In the genomic region with DNA sequence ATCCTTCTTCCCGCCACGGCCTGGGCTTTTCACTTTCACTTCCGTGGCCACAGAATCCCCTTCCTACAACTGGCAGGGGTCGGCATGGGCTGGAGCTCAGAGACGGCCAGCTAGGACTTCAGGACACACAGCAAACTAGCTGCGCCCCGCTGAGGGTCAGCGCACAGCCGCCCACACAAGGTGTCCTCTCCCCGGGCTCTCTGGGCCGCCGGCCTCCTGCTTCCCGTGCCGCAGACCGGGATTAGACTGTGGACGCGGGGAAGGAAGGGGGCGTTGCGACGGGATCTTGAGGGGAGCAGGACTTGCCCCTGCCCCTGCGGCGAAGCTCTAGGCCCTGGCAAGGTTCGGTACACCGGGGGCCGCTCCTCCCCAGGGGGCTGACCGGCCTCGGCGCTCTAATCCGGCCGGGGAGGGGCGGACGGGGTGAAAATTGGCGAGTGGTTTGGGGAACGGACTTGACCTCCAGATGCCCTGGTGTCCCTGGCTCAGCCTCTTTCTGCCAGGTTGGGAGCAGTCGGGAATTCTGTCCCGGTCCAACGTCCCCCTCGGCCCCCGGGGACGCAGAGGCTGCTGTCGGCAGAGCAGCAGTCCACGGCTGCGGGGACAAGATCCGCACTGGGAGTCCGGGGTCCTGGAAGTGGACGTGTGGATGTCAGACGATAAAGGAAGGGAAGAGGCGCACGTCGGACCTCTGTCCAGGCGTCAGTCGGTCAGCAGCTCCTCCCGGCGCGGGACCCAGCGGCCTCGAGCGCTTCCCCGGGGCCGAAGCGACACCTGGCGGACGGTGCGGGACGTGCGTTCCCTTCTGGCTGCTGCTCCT, we compare ENCODE assay signal across 8 cellular contexts. TPM values are rescaled to one million over a fixed set of nuclear protein-coding genes. Genes with fewer than 3 reads are reported as not detected.
DNase-seq lines count a peak whose midpoint lies in the region; ATAC-seq and TF ChIP-seq lines count a peak whose summit lies in the region.

No MANE protein-coding gene starts in this region.

- H3K27me3 ChIP-seq in A673 (replicated peaks; ENCODE audit: insufficient read depth, low read depth, low read length, poor library complexity) (peaks cover 41% of the 10 kb centered on the region), psoas muscle (ENCODE audit: insufficient read depth in 3 of 3, low read length in 2 of 3) (no peaks in the 10 kb centered on the region)

- H3K36me3 ChIP-seq in A673 (ENCODE audit: insufficient read depth, low read length, poor library complexity, severe bottlenecking) (no peaks in the 10 kb centered on the region), psoas muscle (ENCODE audit: insufficient read depth in 1 of 2, low read depth in 1 of 2) (no peaks in the 10 kb centered on the region)

- H3K27ac ChIP-seq in A673 (ENCODE audit: low read depth, low read length, poor library complexity, severe bottlenecking) (no peak overlapping the region), psoas muscle (peak overlapping the region; percentile 76)

- DNase-seq in A673 (ENCODE audit: low spot score) = peak; percentile 74
- peak; percentile 55 for DNase-seq in LHCN-M2 (ENCODE audit: low read depth)
- DNase-seq in T-helper 2 cell = peak; percentile 39 to 74 (median 63)
- peak; percentile 20 for DNase-seq in amniotic stem cell (lab: John Stamatoyannopoulos, UW)
- peak; percentile 93 for DNase-seq in left ventricle myocardium superior
- peak; percentile 91 to 94 for DNase-seq in psoas muscle
- DNase-seq in ureter (ENCODE audit: low spot score) = peak; percentile 89

- ATAC-seq in GM18511 (IDR thresholded peaks at IDR 0.05; ENCODE audit: unreplicated experiment) = peak; percentile 75
- peak; percentile 87 for ATAC-seq in left ventricle myocardium superior
- peak; percentile 76 to 82 (median 81) for ATAC-seq in psoas muscle

- intact Hi-C loops in A673 (cut with micrococcal nuclease; ENCODE audit: unreplicated experiment) = loop anchor here (1.0 to 5.0 kb wide), 4 partner anchors 43 to 259 kb away; no protein-coding TSS in a partner anchor
- intact Hi-C loops in left ventricle myocardium superior (cut with micrococcal nuclease) = no loop called here
- intact Hi-C loops in psoas muscle (cut with DNase I) = loop anchor here (1.0 to 5.0 kb wide), 3 partner anchors 43 to 259 kb away; no protein-coding TSS in a partner anchor

- peak; percentile 93 for TF ChIP-seq CTCF in A673 (conservative IDR thresholded peaks at IDR 0.05; ENCODE audit: low read depth, low read length)
- TF ChIP-seq CTCF in psoas muscle (IDR thresholded peaks at IDR 0.05) = peak; percentile 93

- POLR2A ChIA-PET in A673 (lab: Charles Lee; ENCODE audit: low non-redundant PET) = no interaction called here

- CTCF ChIA-PET in A673 (lab: Charles Lee) = interaction anchor here (0.6 to 2.4 kb wide), 8 partner anchors 13 to 239 kb away, joined by 3 to 19 read pairs (median 6); a partner anchor contains a TSS

- H3K4me3 ChIP-seq in A673 (ENCODE audit: low read depth, low read length, poor library complexity, severe bottlenecking) (peak overlapping the region; percentile 37), psoas muscle (peak overlapping the region; percentile 80)

- BruUV-seq in A673 (replicated peaks; lab: Mats Ljungman, UMichigan) = no TSS peak

- H3K9me3 ChIP-seq in A673 (ENCODE audit: low read depth, low read length, poor library complexity, severe bottlenecking) = no peaks in the 10 kb centered on the region
- H3K9me3 ChIP-seq in psoas muscle = no peaks in the 10 kb centered on the region

- 21 to 31% (median 29%) methylated on average over 56 to 66 of the region's 66 CpGs for WGBS in psoas muscle, 3 donors

- H3K4me1 ChIP-seq in A673 (ENCODE audit: insufficient read depth, low read length, poor library complexity, severe bottlenecking) = peaks cover 15% of the 10 kb centered on the region
- peaks cover 57% of the 10 kb centered on the region for H3K4me1 ChIP-seq in psoas muscle

RNA-seq across cellular contexts. Expression of a gene that starts 1.8 kb away (rescaled TPM):
- total RNA-seq in A673 (2021) (3.7 and 4.5 TPM in 2 replicates), LHCN-M2 (2014; rRNA removed) (not detected in 2 replicates), left ventricle myocardium superior (3.3 TPM), psoas muscle (10 to 100 TPM; 32.3 to 85.1 (median 54.7) TPM), ureter (9.4 TPM)
- polyA plus RNA-seq in LHCN-M2 (2012) = not detected
- 10 to 100 TPM; 59.9 to 97.4 (median 64.4) TPM for polyA plus RNA-seq in psoas muscle

RNA-seq across cellular contexts. Expression of a gene that starts 20.6 kb away (rescaled TPM):
- 19.7 and 31.6 TPM in 2 replicates for total RNA-seq in A673 (2021)
- 31.7 and 34.0 TPM in 2 replicates for total RNA-seq in LHCN-M2 (2014; rRNA removed)
- 35.8 TPM for polyA plus RNA-seq in LHCN-M2 (2012)
- total RNA-seq in left ventricle myocardium superior = 40.8 TPM
- total RNA-seq in psoas muscle = 10 to 100 TPM; 63.1 to 84.7 (median 68.3) TPM
- polyA plus RNA-seq in psoas muscle = 100 to 1,000 TPM in 1 of 3 donors, 10 to 100 TPM in 2; 58.5 to 124 (median 70.1) TPM
- total RNA-seq in ureter = 26.0 TPM

RNA-seq across cellular contexts. Expression of a gene that starts 29.0 kb away (rescaled TPM):
- total RNA-seq in A673 (2021) (79.3 and 89.4 TPM in 2 replicates), LHCN-M2 (2014; rRNA removed) (63.4 and 105 TPM in 2 replicates), left ventricle myocardium superior (139 TPM), psoas muscle (100 to 1,000 TPM in 2 of 4 donors, 10 to 100 TPM in 2; 79.4 to 109 (median 93.8) TPM), ureter (86.8 TPM)
- 199 TPM for polyA plus RNA-seq in LHCN-M2 (2012)
- polyA plus RNA-seq in psoas muscle = 10 to 100 TPM; 52.7 to 96.5 (median 95.8) TPM

RNA-seq across cellular contexts. Expression of a gene that starts 37.6 kb away (rescaled TPM):
- not detected in 2 replicates for total RNA-seq in A673 (2021)
- 0.34 and 0.45 TPM in 2 replicates for total RNA-seq in LHCN-M2 (2014; rRNA removed)
- polyA plus RNA-seq in LHCN-M2 (2012) = 0.04 TPM
- not detected for total RNA-seq in left ventricle myocardium superior
- total RNA-seq in psoas muscle = under 1 TPM in 1 of 4 donors, not detected in 3; 0.16 TPM
- polyA plus RNA-seq in psoas muscle = not detected
- not detected for total RNA-seq in ureter

RNA-seq across cellular contexts. Expression of a gene that starts 46.3 kb away (rescaled TPM):
- total RNA-seq in A673 (2021) = 165 and 172 TPM in 2 replicates
- total RNA-seq in LHCN-M2 (2014; rRNA removed) = 222 and 273 TPM in 2 replicates
- polyA plus RNA-seq in LHCN-M2 (2012) = 123 TPM
- 23.1 TPM for total RNA-seq in left ventricle myocardium superior
- total RNA-seq in psoas muscle = 10 to 100 TPM; 13.0 to 16.5 (median 13.8) TPM
- 10 to 100 TPM; 13.8 to 50.1 (median 20.1) TPM for polyA plus RNA-seq in psoas muscle
- total RNA-seq in ureter = 56.8 TPM

Comparison
In these comparisons a context has a peak if more than half of its experiments do, and no peak if none do; other contexts are left out.
1. DNase-seq: peak in every context shown above with its lines; median percentile 93 in left ventricle myocardium superior; 92 in psoas muscle; 89 in ureter; 74 in A673; 63 in T-helper 2 cell; 55 in LHCN-M2; 20 in amniotic stem cell.